In the genomic region with DNA sequence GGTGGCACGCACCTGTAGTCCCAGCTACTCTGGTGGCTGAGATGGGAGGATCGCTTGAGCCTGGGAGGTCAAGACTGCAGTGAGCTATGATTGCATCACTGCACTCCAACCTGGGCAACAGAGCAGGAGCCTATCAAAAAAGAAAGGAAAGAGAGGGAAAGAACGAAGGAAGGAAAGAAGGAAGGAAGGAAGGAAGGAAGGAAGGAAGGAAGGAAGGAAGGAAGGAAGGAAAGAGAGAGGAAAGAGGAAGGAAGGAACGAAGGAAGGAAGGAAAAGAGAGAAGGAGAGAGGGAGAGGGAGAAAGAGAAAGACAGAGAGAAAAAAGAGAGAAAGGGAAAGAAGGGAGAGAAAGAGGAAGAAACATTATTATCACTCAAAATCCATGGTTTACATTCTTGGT, we compare ENCODE assay signal across 1 cellular context.
TF ChIP-seq lines count a peak whose summit lies in the region.
"Not testable (repeated sequence)": the region's sequence is repeated elsewhere in the genome, so short reads cannot be mapped to it uniquely, and the experiment has no call there.

No MANE protein-coding gene starts in this region.

TF ChIP-seq in K562, 482 proteins besides CTCF, POLR2A, EP300 and RAD21 (continued from another document):
- TF ChIP-seq, protein P1, sequence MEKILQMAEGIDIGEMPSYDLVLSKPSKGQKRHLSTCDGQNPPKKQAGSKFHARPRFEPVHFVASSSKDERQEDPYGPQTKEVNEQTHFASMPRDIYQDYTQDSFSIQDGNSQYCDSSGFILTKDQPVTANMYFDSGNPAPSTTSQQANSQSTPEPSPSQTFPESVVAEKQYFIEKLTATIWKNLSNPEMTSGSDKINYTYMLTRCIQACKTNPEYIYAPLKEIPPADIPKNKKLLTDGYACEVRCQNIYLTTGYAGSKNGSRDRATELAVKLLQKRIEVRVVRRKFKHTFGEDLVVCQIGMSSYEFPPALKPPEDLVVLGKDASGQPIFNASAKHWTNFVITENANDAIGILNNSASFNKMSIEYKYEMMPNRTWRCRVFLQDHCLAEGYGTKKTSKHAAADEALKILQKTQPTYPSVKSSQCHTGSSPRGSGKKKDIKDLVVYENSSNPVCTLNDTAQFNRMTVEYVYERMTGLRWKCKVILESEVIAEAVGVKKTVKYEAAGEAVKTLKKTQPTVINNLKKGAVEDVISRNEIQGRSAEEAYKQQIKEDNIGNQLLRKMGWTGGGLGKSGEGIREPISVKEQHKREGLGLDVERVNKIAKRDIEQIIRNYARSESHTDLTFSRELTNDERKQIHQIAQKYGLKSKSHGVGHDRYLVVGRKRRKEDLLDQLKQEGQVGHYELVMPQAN (IDR thresholded peaks at IDR 0.05; ENCODE audit: borderline replicate concordance): peak; percentile 34; the same call in 1 of the 2 replicates
- TF ChIP-seq OTX1 (CRISPR knock-in tag; IDR thresholded peaks at IDR 0.05) (0 out of 2 replicates have a peak, but pooled peaks have one; percentile 31), ARHGAP35 (IDR thresholded peaks at IDR 0.05; ENCODE audit: partially characterized antibody) (peak; percentile 58), ELF4 (CRISPR knock-in tag; IDR thresholded peaks at IDR 0.05) (0 out of 2 replicates have a peak, but pooled peaks have one; percentile 64), CEBPG (tag; conservative IDR thresholded peaks at IDR 0.05 in 1 of 2, IDR thresholded peaks at IDR 0.05 in 1 of 2) (0 out of 4 replicates have a peak, but pooled peaks of 1 of the 2 experiments have one; percentile 46), MCM3 (IDR thresholded peaks at IDR 0.05) (0 out of 2 replicates have a peak, but pooled peaks have one; percentile 36), EHMT2 (IDR thresholded peaks at IDR 0.05) (peak; percentile 61; the same call in 1 of the 2 replicates), TRIM24 (IDR thresholded peaks at IDR 0.05) (peak in 1 of 2 experiments; percentile 56; a peak in 1 of 4 replicates), CEBPB (tag; IDR thresholded peaks at IDR 0.05) (peak; percentile 62)
- TF ChIP-seq CEBPG (CRISPR knock-in tag; IDR thresholded peaks at IDR 0.05): not testable (repeated sequence)
- TF ChIP-seq, protein P2, sequence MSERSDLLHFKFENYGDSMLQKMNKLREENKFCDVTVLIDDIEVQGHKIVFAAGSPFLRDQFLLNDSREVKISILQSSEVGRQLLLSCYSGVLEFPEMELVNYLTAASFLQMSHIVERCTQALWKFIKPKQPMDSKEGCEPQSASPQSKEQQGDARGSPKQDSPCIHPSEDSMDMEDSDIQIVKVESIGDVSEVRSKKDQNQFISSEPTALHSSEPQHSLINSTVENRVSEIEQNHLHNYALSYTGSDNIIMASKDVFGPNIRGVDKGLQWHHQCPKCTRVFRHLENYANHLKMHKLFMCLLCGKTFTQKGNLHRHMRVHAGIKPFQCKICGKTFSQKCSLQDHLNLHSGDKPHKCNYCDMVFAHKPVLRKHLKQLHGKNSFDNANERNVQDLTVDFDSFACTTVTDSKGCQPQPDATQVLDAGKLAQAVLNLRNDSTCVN (CRISPR knock-in tag; IDR thresholded peaks at IDR 0.05): peak; percentile 60; the same call in 1 of the 2 replicates
- TF ChIP-seq, protein P3, sequence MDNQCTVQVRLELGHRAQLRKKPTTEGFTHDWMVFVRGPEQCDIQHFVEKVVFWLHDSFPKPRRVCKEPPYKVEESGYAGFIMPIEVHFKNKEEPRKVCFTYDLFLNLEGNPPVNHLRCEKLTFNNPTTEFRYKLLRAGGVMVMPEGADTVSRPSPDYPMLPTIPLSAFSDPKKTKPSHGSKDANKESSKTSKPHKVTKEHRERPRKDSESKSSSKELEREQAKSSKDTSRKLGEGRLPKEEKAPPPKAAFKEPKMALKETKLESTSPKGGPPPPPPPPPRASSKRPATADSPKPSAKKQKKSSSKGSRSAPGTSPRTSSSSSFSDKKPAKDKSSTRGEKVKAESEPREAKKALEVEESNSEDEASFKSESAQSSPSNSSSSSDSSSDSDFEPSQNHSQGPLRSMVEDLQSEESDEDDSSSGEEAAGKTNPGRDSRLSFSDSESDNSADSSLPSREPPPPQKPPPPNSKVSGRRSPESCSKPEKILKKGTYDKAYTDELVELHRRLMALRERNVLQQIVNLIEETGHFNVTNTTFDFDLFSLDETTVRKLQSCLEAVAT (IDR thresholded peaks at IDR 0.05): peak in 1 of 2 experiments; percentile 47; a peak in 1 of 4 replicates
TF ChIP-seq in K562: peak in this region for 19; not testable (repeated sequence) for 463.
